9 cellular contexts compared by ENCODE assay signal in genomic region chr17:50087246-50087911, GRCh38. TPM values are rescaled to one million over a fixed set of nuclear protein-coding genes. Genes with fewer than 3 reads are reported as not detected.
DNase-seq lines count a peak whose midpoint lies in the region; ATAC-seq lines count a peak whose summit lies in the region.
"Had no signal": no experiment of that assay in that cellular context is flagged by ENCODE, and none has a peak within 500 bp of the region (broad histone marks: within the 10 kb centered on the region; RNA-seq: fewer than 3 reads in every experiment).

No MANE protein-coding gene starts in this region.

- peak; percentile 63 for ATAC-seq in HG02588 (IDR thresholded peaks at IDR 0.05; ENCODE audit: unreplicated experiment)
- peak; percentile 95 for ATAC-seq in memory B cell (ENCODE audit: low read depth)
- ATAC-seq in HG03571 (IDR thresholded peaks at IDR 0.05; ENCODE audit: unreplicated experiment) = no peak

- H3K27ac Mint-ChIP-seq in activated CD4-positive, alpha-beta T cell treated with anti-CD3 and anti-CD28 coated beads, Interleukin-2, amount 10 ng/mL, durations not matched to agents 7 days and 5 days = no peak overlapping the region
- H3K27ac Mint-ChIP-seq in memory B cell = no peak overlapping the region
- H3K27ac Mint-ChIP-seq: T-helper 1 cell treated with Interleukin-12 subunit alpha and Interleukin-12 subunit beta and Interleukin-4 antibody, amounts not matched to agents 30 μg/mL and 1 μg/mL, for 36 hours had no signal

- no peaks in the 10 kb centered on the region for H3K4me1 Mint-ChIP-seq in activated CD4-positive, alpha-beta T cell treated with anti-CD3 and anti-CD28 coated beads, Interleukin-2, amount 10 ng/mL, durations not matched to agents 7 days and 5 days
- H3K4me1 Mint-ChIP-seq in memory B cell = no peaks in the 10 kb centered on the region

- H3K4me3 Mint-ChIP-seq in activated CD4-positive, alpha-beta T cell treated with anti-CD3 and anti-CD28 coated beads, Interleukin-2, amount 10 ng/mL, durations not matched to agents 7 days and 5 days = no peak overlapping the region
- H3K4me3 Mint-ChIP-seq in memory B cell = no peak overlapping the region
- H3K4me3 Mint-ChIP-seq: T-helper 1 cell treated with Interleukin-12 subunit alpha and Interleukin-12 subunit beta and Interleukin-4 antibody, amounts not matched to agents 30 μg/mL and 1 μg/mL, for 36 hours had no signal

- CTCF ChIA-PET in activated CD4-positive, alpha-beta T cell treated with anti-CD3 and anti-CD28 coated beads, Interleukin-2, amount 10 ng/mL, durations not matched to agents 7 days and 5 days (lab: Charles Lee) = interaction anchor here (0.6 to 2.9 kb wide), 33 partner anchors 9 to 761 kb away, joined by 3 to 55 read pairs (median 4); partner anchors contain the start of genes ITGA3 and LRRC59

- no peaks in the 10 kb centered on the region for H3K36me3 Mint-ChIP-seq in activated CD4-positive, alpha-beta T cell treated with anti-CD3 and anti-CD28 coated beads, Interleukin-2, amount 10 ng/mL, durations not matched to agents 7 days and 5 days (ENCODE audit: low read depth)
- H3K36me3 Mint-ChIP-seq in memory B cell = no peaks in the 10 kb centered on the region

- POLR2A ChIA-PET in activated CD4-positive, alpha-beta T cell treated with anti-CD3 and anti-CD28 coated beads, Interleukin-2, amount 10 ng/mL, durations not matched to agents 7 days and 5 days (lab: Charles Lee) = interaction anchor here (0.7 kb wide), 1 partner anchor 54 kb away, joined by 4 read pairs; no protein-coding TSS in a partner anchor

- DNase-seq in DMS114 treated with DMSO at 0.1 percent for 48 hours (lab: John Stamatoyannopoulos, UW; ENCODE audit: unreplicated experiment) (peak; percentile 66), NCI-H524 treated with DMSO at 0.1 percent for 48 hours (lab: John Stamatoyannopoulos, UW) (peak; percentile 39), dedifferentiated amniotic fluid mesenchymal stem cell (ENCODE audit: extremely low spot score) (peak; percentile 54), memory B cell (ENCODE audit: low spot score in 2 of 2) (peak; percentile 72 to 82)
- peak; percentile 78 for DNase-seq in activated CD4-positive, alpha-beta T cell treated with anti-CD3 and anti-CD28 coated beads, Interleukin-2, amount 10 ng/mL, durations not matched to agents 7 days and 5 days
- DNase-seq in stimulated activated CD8-positive, alpha-beta memory T cell treated with anti-CD3 and anti-CD28 coated beads, Interleukin-4, amount 100 ng/mL, for 1 hour (ENCODE audit: low read depth in 2 of 2, low spot score in 1 of 2) = peak; percentile 46 to 53

- no peaks in the 10 kb centered on the region for H3K9me3 Mint-ChIP-seq in activated CD4-positive, alpha-beta T cell treated with anti-CD3 and anti-CD28 coated beads, Interleukin-2, amount 10 ng/mL, durations not matched to agents 7 days and 5 days
- no peaks in the 10 kb centered on the region for H3K9me3 Mint-ChIP-seq in memory B cell
- H3K9me3 Mint-ChIP-seq: T-helper 1 cell treated with Interleukin-12 subunit alpha and Interleukin-12 subunit beta and Interleukin-4 antibody, amounts not matched to agents 30 μg/mL and 1 μg/mL, for 36 hours had no signal

- H3K27me3 Mint-ChIP-seq in activated CD4-positive, alpha-beta T cell treated with anti-CD3 and anti-CD28 coated beads, Interleukin-2, amount 10 ng/mL, durations not matched to agents 7 days and 5 days = no peaks in the 10 kb centered on the region
- H3K27me3 Mint-ChIP-seq in memory B cell = no peaks in the 10 kb centered on the region

RNA-seq across cellular contexts. Expression of gene PDK2, which starts 7.8 kb away (rescaled TPM):
- total RNA-seq in activated CD4-positive, alpha-beta T cell treated with anti-CD3 and anti-CD28 coated beads, Interleukin-2, amount 10 ng/mL, durations not matched to agents 7 days and 5 days = 10 to 100 TPM; 29.4 to 31.3 TPM

RNA-seq across cellular contexts. Expression of gene ITGA3, which starts 31.5 kb away (rescaled TPM):
- total RNA-seq in activated CD4-positive, alpha-beta T cell treated with anti-CD3 and anti-CD28 coated beads, Interleukin-2, amount 10 ng/mL, durations not matched to agents 7 days and 5 days = 1 to 10 TPM; 5.8 to 7.9 TPM

RNA-seq across cellular contexts. Expression of gene SAMD14, which starts 42.6 kb away (rescaled TPM):
- under 1 TPM; 0.07 to 0.23 TPM for total RNA-seq in activated CD4-positive, alpha-beta T cell treated with anti-CD3 and anti-CD28 coated beads, Interleukin-2, amount 10 ng/mL, durations not matched to agents 7 days and 5 days
